In genomic region chr18:51197661-51198424, GRCh38 we compare ENCODE assay signal across 8 cellular contexts. TPM values are rescaled to one million over a fixed set of nuclear protein-coding genes. Genes with fewer than 3 reads are reported as not detected.
DNase-seq lines count a peak whose midpoint lies in the region; TF ChIP-seq lines count a peak whose summit lies in the region.

TSS of gene MEX3C (minus strand) at chr18:51197681. CDS start at chr18:51197320, 361 bp downstream.

- TF ChIP-seq POLR2A in esophagus squamous epithelium (IDR thresholded peaks at IDR 0.05), result peak in 2 of 4 donors; percentile 9 to 71

- peak within 1 kb of the TSS; percentile 98 for H3K9ac ChIP-seq in GM23248

- peak within 1 kb of the TSS; percentile 89 for H3K4me2 ChIP-seq in GM23248 (ENCODE audit: unreplicated experiment)

- DNase-seq in EH (ENCODE audit: low read depth), result peak; percentile 99
- peak; percentile 100 for DNase-seq in GM23248
- peak; percentile 97 for DNase-seq in Kasumi-1 (lab: John Stamatoyannopoulos, UW)
- peak; percentile 97 for DNase-seq in RKO (ENCODE audit: low spot score)
- DNase-seq in activated T-helper 1 cell treated with Interleukin-2 at 50 U/mL for 16 hours (ENCODE audit: low read depth), result peak; percentile 99
- DNase-seq in esophagus squamous epithelium (lab: John Stamatoyannopoulos, UW), result peak; percentile 96
- peak; percentile 100 for DNase-seq in myocyte (ENCODE audit: low read depth)
- DNase-seq in stimulated activated CD8-positive, alpha-beta memory T cell treated with anti-CD3 and anti-CD28 coated beads, Interleukin-7, amount 100 ng/mL, for 48 hours (ENCODE audit: extremely low read depth in 1 of 2, low read depth in 1 of 2), result peak; percentile 96 to 99

- no peaks in the 10 kb centered on the region for H3K9me2 ChIP-seq in GM23248 (ENCODE audit: insufficient read depth)

- H3K27me3 ChIP-seq in GM23248 (replicated peaks; ENCODE audit: insufficient read depth) (no peaks in the 10 kb centered on the region), esophagus squamous epithelium (no peaks in the 10 kb centered on the region)

- TF ChIP-seq CTCF in esophagus squamous epithelium (IDR thresholded peaks at IDR 0.05), result peak in 5 of 6 experiments; percentile 13 to 41 (median 31)

- in situ Hi-C loops in GM23248 (cut with MboI), result no loop called here

- H3K79me2 ChIP-seq in GM23248 (ENCODE audit: insufficient read depth), result peaks cover 39% of the 10 kb centered on the region

- H2AFZ ChIP-seq in GM23248, result peak within 1 kb of the TSS; percentile 90

- intact Hi-C loops in esophagus squamous epithelium (cut with DNase I), result no loop called here

- no peaks in the 10 kb centered on the region for H3K36me3 ChIP-seq in GM23248 (ENCODE audit: low read depth)
- H3K36me3 ChIP-seq in esophagus squamous epithelium, result no peaks in the 10 kb centered on the region

- H4K20me1 ChIP-seq in GM23248 (ENCODE audit: insufficient read depth), result peaks cover 19% of the 10 kb centered on the region; the same call in 1 of the 2 replicates

- H3K4me3 ChIP-seq in GM23248 (peak within 1 kb of the TSS; percentile 94), esophagus squamous epithelium (peak within 1 kb of the TSS; percentile 77 to 94 (median 90))

- H3K27ac ChIP-seq in GM23248 (peak within 1 kb of the TSS; percentile 95), esophagus squamous epithelium (peak within 1 kb of the TSS; percentile 97 to 100 (median 99))

- WGBS in GM23248 (ENCODE audit: low coverage in 1 of 2, low lambda C conversion rate in 2 of 2, missing lambda C conversion rate in 2 of 2), 2 experiments, result 1 to 2% methylated on average over 44 to 51 of the region's 51 CpGs
- WGBS in esophagus squamous epithelium, 2 donors, result 0% methylated on average over 20 to 25 of the region's 51 CpGs

- H3K9me3 ChIP-seq in GM23248 (ENCODE audit: low read depth) (no peaks in the 10 kb centered on the region), esophagus squamous epithelium (no peaks in the 10 kb centered on the region)

- H3K4me1 ChIP-seq in GM23248 (ENCODE audit: insufficient read depth), result peaks cover 24% of the 10 kb centered on the region
- H3K4me1 ChIP-seq in esophagus squamous epithelium, result peaks cover 0 to 36% (median 13%) of the 10 kb centered on the region in 3 donors

- H3F3A ChIP-seq in GM23248 (ENCODE audit: insufficient read depth), result peaks cover 23% of the 10 kb centered on the region

RNA-seq across cellular contexts. Expression of gene MEX3C, which starts in this region (rescaled TPM):
- total RNA-seq in GM23248 (2014; rRNA removed; shearing (Covaris generic)), result 44.5 and 50.7 TPM in 2 replicates
- polyA plus RNA-seq in GM23248 (2016; fragmentation: Nextera tagmentation; extraction: Ambion mirVana), result 14.5 and 15.2 TPM in 2 replicates
- 10 to 100 TPM; 13.5 to 26.5 (median 21.4) TPM for total RNA-seq in esophagus squamous epithelium
- 28.9 TPM in 2 replicates for total RNA-seq in myocyte
- polyA plus RNA-seq in myocyte (2012), result 28.3 TPM

Comparison
In these comparisons a context has a peak if more than half of its experiments do, and no peak if none do; other contexts are left out.
1. Peak in every context shown above with its lines: DNase-seq, H3K4me3 ChIP-seq and H3K27ac ChIP-seq.